ENCODE assay signal across 8 cellular contexts in genomic region chr6:32194388-32194787, GRCh38. TPM values are rescaled to one million over a fixed set of nuclear protein-coding genes. Genes with fewer than 3 reads are reported as not detected.
DNase-seq lines count a peak whose midpoint lies in the region; TF ChIP-seq lines count a peak whose summit lies in the region.

No MANE protein-coding gene starts in this region.

- H3K4me1 Mint-ChIP-seq in neural progenitor cell, result peaks cover 47% of the 10 kb centered on the region

- no peak for DNase-seq in neural progenitor cell (ENCODE audit: low spot score)
- no peak for DNase-seq in mucosa of gallbladder (ENCODE audit: low spot score)
- DNase-seq in SW 1271 (lab: John Stamatoyannopoulos, UW), result no peak
- DNase-seq in SIG-M5 (lab: John Stamatoyannopoulos, UW), result no peak
- DNase-seq in midbrain (lab: John Stamatoyannopoulos, UW), result no peak

- H3F3A ChIP-seq in neural progenitor cell (ENCODE audit: low read depth), result peaks cover 33% of the 10 kb centered on the region

- TF ChIP-seq CTCF in neural progenitor cell (IDR thresholded peaks at IDR 0.05), result no peak

- H3K79me2 ChIP-seq in ACC112 (ENCODE audit: control insufficient read depth, insufficient read depth, low read length, unreplicated experiment) (peaks cover 4% of the 10 kb centered on the region), neural progenitor cell (ENCODE audit: low read depth) (peaks cover 16% of the 10 kb centered on the region)

- no peaks in the 10 kb centered on the region for H3K27me3 ChIP-seq in ACC112 (ENCODE audit: insufficient read depth, low read length)
- H3K27me3 ChIP-seq in neural progenitor cell, result no peaks in the 10 kb centered on the region

- no peak overlapping the region for H3K9ac ChIP-seq in neural progenitor cell

- H3K27ac Mint-ChIP-seq in neural progenitor cell, result peak overlapping the region; percentile 99

- peak overlapping the region; percentile 89; the same call in 1 of the 2 replicates for H3K27ac ChIP-seq in ACC112 (ENCODE audit: low read depth, low read length)
- peak overlapping the region; percentile 98 for H3K27ac ChIP-seq in KOPT-K1 (ENCODE audit: low read depth, low read length, poor library complexity, severe bottlenecking)
- peak overlapping the region; percentile 98 for H3K27ac ChIP-seq in cingulate gyrus (ENCODE audit: low read depth, low read length)
- no peak overlapping the region for H3K27ac ChIP-seq in neural progenitor cell

- no peaks in the 10 kb centered on the region for H4K20me1 ChIP-seq in neural progenitor cell (ENCODE audit: low read depth)

- H3K4me3 Mint-ChIP-seq in neural progenitor cell, result peak overlapping the region; percentile 93

- H2AFZ ChIP-seq in ACC112 (ENCODE audit: low read length, unreplicated experiment), result no peak overlapping the region
- H2AFZ ChIP-seq in neural progenitor cell (replicated peaks), result no peak overlapping the region

- H3K9me3 Mint-ChIP-seq in neural progenitor cell, result no peaks in the 10 kb centered on the region

- H3K4me2 ChIP-seq in neural progenitor cell, result peak overlapping the region; percentile 82

- H3K27me3 Mint-ChIP-seq in neural progenitor cell (ENCODE audit: insufficient read depth, low read depth), result peaks cover 2% of the 10 kb centered on the region

- H3K36me3 ChIP-seq in ACC112 (ENCODE audit: insufficient read depth, low read length) (no peaks in the 10 kb centered on the region), KOPT-K1 (ENCODE audit: insufficient read depth, low read length) (no peaks in the 10 kb centered on the region), neural progenitor cell (no peaks in the 10 kb centered on the region)

- H3K4me1 ChIP-seq in ACC112 (ENCODE audit: control insufficient read depth, insufficient read depth, low read length, unreplicated experiment) (peaks cover 23% of the 10 kb centered on the region), neural progenitor cell (peaks cover 32% of the 10 kb centered on the region)

- H3K9me3 ChIP-seq in KOPT-K1 (ENCODE audit: insufficient read depth, low read length, poor library complexity, severe bottlenecking) (no peaks in the 10 kb centered on the region), neural progenitor cell (ENCODE audit: low read depth) (no peaks in the 10 kb centered on the region)

- H3K4me3 ChIP-seq in ACC112 (ENCODE audit: low read depth, low read length), result no peak overlapping the region; the same call in 1 of the 2 replicates
- no peak overlapping the region for H3K4me3 ChIP-seq in neural progenitor cell

- H3K36me3 Mint-ChIP-seq in neural progenitor cell, result peaks cover 2% of the 10 kb centered on the region

RNA-seq across cellular contexts. Expression of gene GPSM3, which starts 1.9 kb away (rescaled TPM):
- total RNA-seq in neural progenitor cell (ENCODE audit: low replicate concordance), result 3.4 and 4.5 TPM in 2 replicates
- 19.6 TPM for total RNA-seq in mucosa of gallbladder

RNA-seq across cellular contexts. Expression of gene PBX2, which starts 4.4 kb away (rescaled TPM):
- 53.3 and 114 TPM in 2 replicates for total RNA-seq in neural progenitor cell (ENCODE audit: low replicate concordance)
- total RNA-seq in mucosa of gallbladder, result 95.0 TPM

RNA-seq across cellular contexts. Expression of gene AGER, which starts 10.3 kb away (rescaled TPM):
- 1.1 and 1.4 TPM in 2 replicates for total RNA-seq in neural progenitor cell (ENCODE audit: low replicate concordance)
- total RNA-seq in mucosa of gallbladder, result 11.8 TPM

RNA-seq across cellular contexts. Expression of gene RNF5, which starts 16.2 kb away (rescaled TPM):
- 129 and 169 TPM in 2 replicates for total RNA-seq in neural progenitor cell (ENCODE audit: low replicate concordance)
- 93.1 TPM for total RNA-seq in mucosa of gallbladder

RNA-seq across cellular contexts. Expression of gene AGPAT1, which starts 18.5 kb away (rescaled TPM):
- total RNA-seq in neural progenitor cell (ENCODE audit: low replicate concordance) (46.9 and 105 TPM in 2 replicates), mucosa of gallbladder (88.4 TPM)
